In genomic region chr2:218272531-218273212, GRCh38 we compare ENCODE assay signal across 1 cellular context.
TF ChIP-seq lines count a peak whose summit lies in the region.

No MANE protein-coding gene starts in this region.

TF ChIP-seq in HepG2, 621 proteins besides CTCF, POLR2A, EP300 and RAD21 (continued from another document and continues in another):
- TF ChIP-seq BCL3 (CRISPR knock-in tag; IDR thresholded peaks at IDR 0.05), result peak; percentile 80; the same call in 1 of the 2 replicates
- no peak for TF ChIP-seq CCAR2 (optimal IDR thresholded peaks at IDR 0.05; ENCODE audit: low read depth, low read length)
- TF ChIP-seq MAF1 (CRISPR knock-in tag; IDR thresholded peaks at IDR 0.05; ENCODE audit: borderline replicate concordance), result no peak
- no peak for TF ChIP-seq PAF1 (CRISPR knock-in tag; IDR thresholded peaks at IDR 0.05)
- TF ChIP-seq ZBTB1 (CRISPR knock-in tag; IDR thresholded peaks at IDR 0.05; ENCODE audit: borderline replicate concordance), result no peak
- TF ChIP-seq CC2D1A (CRISPR knock-in tag; IDR thresholded peaks at IDR 0.05), result no peak
- no peak for TF ChIP-seq ZNF549 (CRISPR knock-in tag; IDR thresholded peaks at IDR 0.05)
- TF ChIP-seq SPEN (CRISPR knock-in tag; IDR thresholded peaks at IDR 0.05; ENCODE audit: low read depth), result peak; percentile 64; the same call in 1 of the 2 replicates
- TF ChIP-seq SSRP1 (CRISPR knock-in tag; IDR thresholded peaks at IDR 0.05), result peak; percentile 96; the same call in 1 of the 2 replicates
- 0 out of 2 replicates have a peak, but pooled peaks have one; percentile 31 for TF ChIP-seq SIN3B (IDR thresholded peaks at IDR 0.05; ENCODE audit: low read length)
- no peak for TF ChIP-seq MED8 (CRISPR knock-in tag; IDR thresholded peaks at IDR 0.05; ENCODE audit: insufficient replicate concordance)
- no peak for TF ChIP-seq ATF7-NPFF (CRISPR knock-in tag; IDR thresholded peaks at IDR 0.05; ENCODE audit: low read depth)
- peak; percentile 82; the same call in 1 of the 2 replicates for TF ChIP-seq ZNF337 (CRISPR knock-in tag; IDR thresholded peaks at IDR 0.05; ENCODE audit: borderline replicate concordance, low read depth)
- no peak for TF ChIP-seq SYNCRIP (IDR thresholded peaks at IDR 0.05; ENCODE audit: insufficient read depth, low read depth, low read length)
- 0 out of 2 replicates have a peak, but pooled peaks have one; percentile 25 for TF ChIP-seq GFI1 (CRISPR knock-in tag; IDR thresholded peaks at IDR 0.05; ENCODE audit: borderline replicate concordance)
- no peak for TF ChIP-seq NFIC (IDR thresholded peaks at IDR 0.05; ENCODE audit: low read length)
- no peak for TF ChIP-seq MTF1 (CRISPR knock-in tag; IDR thresholded peaks at IDR 0.05)
- TF ChIP-seq NCOA1 (CRISPR knock-in tag; IDR thresholded peaks at IDR 0.05), result no peak
- no peak; the same call in 1 of the 2 replicates for TF ChIP-seq SAFB2 (CRISPR knock-in tag; IDR thresholded peaks at IDR 0.05; ENCODE audit: borderline replicate concordance, low read depth)
- no peak for TF ChIP-seq ZNF138 (CRISPR knock-in tag; IDR thresholded peaks at IDR 0.05; ENCODE audit: low read depth)
- no peak; the same call in 1 of the 2 replicates for TF ChIP-seq NFE2L2 (IDR thresholded peaks at IDR 0.05; ENCODE audit: low read length)
- TF ChIP-seq ZNF564 (CRISPR knock-in tag; IDR thresholded peaks at IDR 0.05), result 0 out of 2 replicates have a peak, but pooled peaks have one; percentile 52
- no peak for TF ChIP-seq HBP1 (CRISPR knock-in tag; IDR thresholded peaks at IDR 0.05; ENCODE audit: low read depth)
- no peak for TF ChIP-seq ETV5 (CRISPR knock-in tag; IDR thresholded peaks at IDR 0.05; ENCODE audit: borderline replicate concordance)
- TF ChIP-seq NFE2 (CRISPR knock-in tag; IDR thresholded peaks at IDR 0.05), result no peak
- TF ChIP-seq TGIF2 (CRISPR knock-in tag; IDR thresholded peaks at IDR 0.05), result peak; percentile 58; the same call in 1 of the 2 replicates
- no peak for TF ChIP-seq ZSCAN30 (CRISPR knock-in tag; IDR thresholded peaks at IDR 0.05)
- TF ChIP-seq ZNF143 (CRISPR knock-in tag; IDR thresholded peaks at IDR 0.05), result 0 out of 2 replicates have a peak, but pooled peaks have one; percentile 37
- TF ChIP-seq NR1H2 (CRISPR knock-in tag; IDR thresholded peaks at IDR 0.05; ENCODE audit: borderline replicate concordance, low read depth), result no peak
- no peak for TF ChIP-seq ZNF589 (CRISPR knock-in tag; conservative IDR thresholded peaks at IDR 0.05)
- no peak for TF ChIP-seq CENPT (CRISPR knock-in tag; IDR thresholded peaks at IDR 0.05; ENCODE audit: low read depth)
- TF ChIP-seq ZNF768 (CRISPR knock-in tag; IDR thresholded peaks at IDR 0.05), result no peak; the same call in 1 of the 2 replicates
- TF ChIP-seq LCORL (IDR thresholded peaks at IDR 0.05), result no peak
- TF ChIP-seq LCORL (CRISPR knock-in tag; IDR thresholded peaks at IDR 0.05), result peak; percentile 73; the same call in 1 of the 2 replicates
- TF ChIP-seq SMARCC2 (IDR thresholded peaks at IDR 0.05), result no peak
- no peak for TF ChIP-seq ZNF101 (CRISPR knock-in tag; IDR thresholded peaks at IDR 0.05; ENCODE audit: borderline replicate concordance, low read depth)
- TF ChIP-seq FOXA1 (IDR thresholded peaks at IDR 0.05), result no peak
- peak; percentile 66 for TF ChIP-seq FOXA1 (CRISPR knock-in tag; IDR thresholded peaks at IDR 0.05)
- no peak for TF ChIP-seq MNT (IDR thresholded peaks at IDR 0.05)
- 0 out of 2 replicates have a peak, but pooled peaks have one; percentile 16 for TF ChIP-seq TFDP2 (CRISPR knock-in tag; IDR thresholded peaks at IDR 0.05)
- TF ChIP-seq RFXANK (CRISPR knock-in tag; IDR thresholded peaks at IDR 0.05), result no peak
- TF ChIP-seq ARNTL (CRISPR knock-in tag; IDR thresholded peaks at IDR 0.05), result no peak
- TF ChIP-seq RELA (CRISPR knock-in tag; IDR thresholded peaks at IDR 0.05), result no peak
- TF ChIP-seq TAF15 (IDR thresholded peaks at IDR 0.05; ENCODE audit: low read depth, low read length, poor library complexity, severe bottlenecking), result no peak
- no peak for TF ChIP-seq ZNF646 (CRISPR knock-in tag; IDR thresholded peaks at IDR 0.05)
- TF ChIP-seq ZNF747 (CRISPR knock-in tag; IDR thresholded peaks at IDR 0.05; ENCODE audit: borderline replicate concordance), result no peak; the same call in 1 of the 2 replicates
- no peak for TF ChIP-seq ZSCAN29 (CRISPR knock-in tag; conservative IDR thresholded peaks at IDR 0.05)
- no peak for TF ChIP-seq ZMYM4 (CRISPR knock-in tag; IDR thresholded peaks at IDR 0.05)
- no peak for TF ChIP-seq ZNF432 (CRISPR knock-in tag; IDR thresholded peaks at IDR 0.05; ENCODE audit: borderline replicate concordance)
- no peak for TF ChIP-seq ZNF335 (CRISPR knock-in tag; IDR thresholded peaks at IDR 0.05)
- TF ChIP-seq TFAP4 (IDR thresholded peaks at IDR 0.05; ENCODE audit: borderline replicate concordance, low read depth), result no peak
- TF ChIP-seq ZNF17 (CRISPR knock-in tag; IDR thresholded peaks at IDR 0.05), result no peak
- TF ChIP-seq SP2 (CRISPR knock-in tag; IDR thresholded peaks at IDR 0.05), result no peak
- TF ChIP-seq ZNF343 (CRISPR knock-in tag; IDR thresholded peaks at IDR 0.05), result no peak
- peak; percentile 62 for TF ChIP-seq GATAD2A (CRISPR knock-in tag; IDR thresholded peaks at IDR 0.05)
- TF ChIP-seq NFKBIZ (CRISPR knock-in tag; IDR thresholded peaks at IDR 0.05), result no peak; the same call in 1 of the 2 replicates
- no peak for TF ChIP-seq HOXA9 (CRISPR knock-in tag; IDR thresholded peaks at IDR 0.05; ENCODE audit: borderline replicate concordance)
- TF ChIP-seq MTA1 (CRISPR knock-in tag; IDR thresholded peaks at IDR 0.05; ENCODE audit: borderline replicate concordance), result no peak
- TF ChIP-seq PTBP1 (IDR thresholded peaks at IDR 0.05; ENCODE audit: low read depth, low read length, poor library complexity, severe bottlenecking), result no peak
- no peak for TF ChIP-seq ZNF639 (CRISPR knock-in tag; conservative IDR thresholded peaks at IDR 0.05)
- TF ChIP-seq HNRNPLL (IDR thresholded peaks at IDR 0.05; ENCODE audit: low read depth, low read length, poor library complexity, severe bottlenecking), result no peak
- TF ChIP-seq TEAD3 (CRISPR knock-in tag; optimal IDR thresholded peaks at IDR 0.05; ENCODE audit: borderline replicate concordance), result peak; percentile 66
- no peak for TF ChIP-seq ZNF597 (CRISPR knock-in tag; IDR thresholded peaks at IDR 0.05)
- no peak for TF ChIP-seq ZNF790 (CRISPR knock-in tag; IDR thresholded peaks at IDR 0.05; ENCODE audit: borderline replicate concordance)
